ENCODE assay signal across 10 cellular contexts in genomic region chr17:28372945-28373274, GRCh38. TPM values are rescaled to one million over a fixed set of nuclear protein-coding genes. Genes with fewer than 3 reads are reported as not detected.
DNase-seq lines count a peak whose midpoint lies in the region; ATAC-seq and TF ChIP-seq lines count a peak whose summit lies in the region.
"Had no signal": no experiment of that assay in that cellular context is flagged by ENCODE, and none has a peak within 500 bp of the region (broad histone marks: within the 10 kb centered on the region; RNA-seq: fewer than 3 reads in every experiment).

No MANE protein-coding gene starts in this region.

- H3K4me2 ChIP-seq in neuronal stem cell (ENCODE audit: insufficient read depth, low read length, poor library complexity, severe bottlenecking) = no peak overlapping the region

- POLR2A ChIA-PET in CD8-positive, alpha-beta T cell (lab: Charles Lee) = interaction anchor here (3.0 to 3.7 kb wide), 2 partner anchors 11 to 15 kb away, joined by 18 to 20 read pairs; partner anchors contain the start of gene POLDIP2

- no peak overlapping the region for H2AFZ ChIP-seq in neuronal stem cell (ENCODE audit: low read length)

- H3K4ac ChIP-seq in neuronal stem cell (ENCODE audit: low read length) = no peak overlapping the region

- H3K9ac ChIP-seq in neuronal stem cell (ENCODE audit: low read depth, low read length, poor library complexity) = no peak overlapping the region

- H3K23ac ChIP-seq in neuronal stem cell (ENCODE audit: low read depth, low read length, poor library complexity) = no peak overlapping the region

- intact Hi-C loops in CD8-positive, alpha-beta T cell (cut with DNase I, micrococcal nuclease) = loop anchor here in 1 of 2 experiments (5.0 kb wide), 2 partner anchors 179 to 331 kb away; partner anchors contain the start of genes NLK and UNC119

- TF ChIP-seq CTCF in CD8-positive, alpha-beta T cell (IDR thresholded peaks at IDR 0.05) = no peak
- TF ChIP-seq CTCF in neural crest cell (conservative IDR thresholded peaks at IDR 0.05) (no peak), GM13976 (IDR thresholded peaks at IDR 0.05; ENCODE audit: borderline replicate concordance, control extremely low read depth, extremely low read depth, insufficient read depth, missing control alignments) (no peak)

- no peak overlapping the region for H2AK5ac ChIP-seq in neuronal stem cell (ENCODE audit: low read depth, low read length)

- no peak overlapping the region for H3K14ac ChIP-seq in neuronal stem cell (ENCODE audit: low read length)

- peak overlapping the region; percentile 79 for H3K4me3 ChIP-seq in CD8-positive, alpha-beta T cell (ENCODE audit: low read depth, low read length)
- peak overlapping the region in 1 of 2 donors; percentile 97 for H3K4me3 ChIP-seq in neuronal stem cell (ENCODE audit: low read length in 2 of 2)

- no peaks in the 10 kb centered on the region for H3K27me3 Mint-ChIP-seq in CD8-positive, alpha-beta T cell (ENCODE audit: low read depth)
- H3K27me3 Mint-ChIP-seq in central memory CD8-positive, alpha-beta T cell = no peaks in the 10 kb centered on the region
- H3K27me3 Mint-ChIP-seq in neural crest cell (ENCODE audit: low read depth) = peaks cover 2% of the 10 kb centered on the region

- no peaks in the 10 kb centered on the region for H3K27me3 ChIP-seq in CD8-positive, alpha-beta T cell (ENCODE audit: insufficient read depth, low read length)
- peaks cover 0 to 16% (median 0%) of the 10 kb centered on the region in 3 experiments for H3K27me3 ChIP-seq in neuronal stem cell (ENCODE audit: control insufficient read depth in 3 of 3, insufficient read depth in 3 of 3, low read depth in 1 of 3, low read length in 3 of 3)

- H3K36me3 ChIP-seq in CD8-positive, alpha-beta T cell (ENCODE audit: insufficient read depth, low read length) = no peaks in the 10 kb centered on the region
- H3K36me3 ChIP-seq in KOPT-K1 (ENCODE audit: insufficient read depth, low read length) (no peaks in the 10 kb centered on the region), neuronal stem cell (replicated peaks in 1 of 2; ENCODE audit: control insufficient read depth in 2 of 2, insufficient read depth in 2 of 2, low read length in 2 of 2) (peaks cover 0 to 13% of the 10 kb centered on the region in 2 donors)
- H3K36me3 ChIP-seq: cardiac muscle cell had no signal

- no peaks in the 10 kb centered on the region for H3K9me3 ChIP-seq in CD8-positive, alpha-beta T cell (ENCODE audit: low read length)
- H3K9me3 ChIP-seq in KOPT-K1 (ENCODE audit: insufficient read depth, low read length, poor library complexity, severe bottlenecking) = no peaks in the 10 kb centered on the region
- H3K9me3 ChIP-seq in neuronal stem cell (replicated peaks in 1 of 2; ENCODE audit: control insufficient read depth in 2 of 2, insufficient read depth in 1 of 2, low read depth in 1 of 2, low read length in 2 of 2) = no peaks in the 10 kb centered on the region

- H2BK15ac ChIP-seq in neuronal stem cell (ENCODE audit: low read length) = no peak overlapping the region

- no peak for ATAC-seq in CD8-positive, alpha-beta T cell
- ATAC-seq in central memory CD8-positive, alpha-beta T cell (replicated peaks; ENCODE audit: extremely low read depth, poor library complexity, severe bottlenecking) = no peak
- ATAC-seq in GM19455 (IDR thresholded peaks at IDR 0.05; ENCODE audit: unreplicated experiment) = no peak

- DNase-seq in CD8-positive, alpha-beta T cell = no peak
- DNase-seq in central memory CD8-positive, alpha-beta T cell (ENCODE audit: low spot score in 2 of 2) = no peak
- DNase-seq in neural crest cell (ENCODE audit: low read depth, low spot score) = no peak
- no peak for DNase-seq in neuronal stem cell (ENCODE audit: low spot score)
- no peak for DNase-seq in stimulated activated CD4-positive, alpha-beta T cell treated with anti-CD3 and anti-CD28 coated beads, Interleukin-2, amount 100 ng/mL, for 48 hours
- no peak for DNase-seq in GM13976 (ENCODE audit: low spot score)
- DNase-seq: NCI-H1048 had no signal

- no peak overlapping the region for H3K27ac ChIP-seq in CD8-positive, alpha-beta T cell (ENCODE audit: low read depth, low read length)
- H3K27ac ChIP-seq in KOPT-K1 (ENCODE audit: low read depth, low read length, poor library complexity, severe bottlenecking) = peak overlapping the region; percentile 45
- H3K27ac ChIP-seq in neuronal stem cell (replicated peaks; ENCODE audit: low read length) = no peak overlapping the region
- H3K27ac ChIP-seq: cardiac muscle cell had no signal

- peaks cover 3% of the 10 kb centered on the region for H3K79me1 ChIP-seq in neuronal stem cell (ENCODE audit: low read depth, low read length)

- no peak overlapping the region for H2BK120ac ChIP-seq in neuronal stem cell (ENCODE audit: low read depth, low read length)

- H3K4me1 Mint-ChIP-seq in CD8-positive, alpha-beta T cell (ENCODE audit: low read depth) = peaks cover 25% of the 10 kb centered on the region
- peaks cover 22% of the 10 kb centered on the region for H3K4me1 Mint-ChIP-seq in central memory CD8-positive, alpha-beta T cell
- H3K4me1 Mint-ChIP-seq in neural crest cell = peaks cover 35% of the 10 kb centered on the region

- peak overlapping the region; percentile 76 for H3K27ac Mint-ChIP-seq in CD8-positive, alpha-beta T cell
- H3K27ac Mint-ChIP-seq in central memory CD8-positive, alpha-beta T cell (ENCODE audit: low read depth) = no peak overlapping the region
- H3K27ac Mint-ChIP-seq in neural crest cell (ENCODE audit: unreplicated experiment) = no peak overlapping the region

- no peak overlapping the region for H2BK12ac ChIP-seq in neuronal stem cell (ENCODE audit: low read length)

- H3K4me3 Mint-ChIP-seq in CD8-positive, alpha-beta T cell = peak overlapping the region; percentile 75
- H3K4me3 Mint-ChIP-seq in central memory CD8-positive, alpha-beta T cell = peak overlapping the region; percentile 90
- H3K4me3 Mint-ChIP-seq in neural crest cell = peak overlapping the region; percentile 89

- peaks cover 3% of the 10 kb centered on the region for H3K36me3 Mint-ChIP-seq in CD8-positive, alpha-beta T cell
- H3K36me3 Mint-ChIP-seq in central memory CD8-positive, alpha-beta T cell (ENCODE audit: insufficient read depth) = peaks cover 10% of the 10 kb centered on the region
- peaks cover 2% of the 10 kb centered on the region for H3K36me3 Mint-ChIP-seq in neural crest cell (ENCODE audit: low read depth)

- no peak overlapping the region for H4K91ac ChIP-seq in neuronal stem cell (ENCODE audit: low read depth, low read length, poor library complexity)

- H2BK5ac ChIP-seq in neuronal stem cell (ENCODE audit: low read length) = no peak overlapping the region

- CTCF ChIA-PET in CD8-positive, alpha-beta T cell (lab: Charles Lee) = no interaction called here

- H4K8ac ChIP-seq in neuronal stem cell (ENCODE audit: low read depth, low read length) = no peak overlapping the region

- in situ Hi-C loops in GM13976 (cut with MboI; ENCODE audit: low sequenced_read_pairs, unreplicated experiment) = loop anchor here (10.0 kb wide), 1 partner anchor 62 kb away; no protein-coding TSS in a partner anchor

- H3K18ac ChIP-seq in neuronal stem cell (ENCODE audit: low read length) = no peak overlapping the region

- WGBS in neuronal stem cell (ENCODE audit: extremely low coverage in 2 of 2, insufficient read length in 2 of 2, insufficient replicate concordance in 1 of 2), 2 donors = no CpG with 5 or more reads among the region's 6 CpGs

- no peaks in the 10 kb centered on the region for H3K9me3 Mint-ChIP-seq in CD8-positive, alpha-beta T cell
- H3K9me3 Mint-ChIP-seq in central memory CD8-positive, alpha-beta T cell = no peaks in the 10 kb centered on the region
- no peaks in the 10 kb centered on the region for H3K9me3 Mint-ChIP-seq in neural crest cell

- peaks cover 21% of the 10 kb centered on the region for H3K4me1 ChIP-seq in CD8-positive, alpha-beta T cell (ENCODE audit: insufficient read depth, low read length)
- peaks cover 24 to 25% of the 10 kb centered on the region in 2 donors for H3K4me1 ChIP-seq in neuronal stem cell (ENCODE audit: control insufficient read depth in 2 of 2, insufficient read depth in 1 of 2, low read depth in 1 of 2, low read length in 2 of 2)

RNA-seq across cellular contexts. Expression of gene SARM1, which starts 1.4 kb away (rescaled TPM):
- 10 to 100 TPM; 12.9 to 13.9 TPM for total RNA-seq in CD8-positive, alpha-beta T cell
- 47.5 and 52.5 TPM in 2 replicates for total RNA-seq in neural crest cell
- polyA plus RNA-seq in neuronal stem cell (2013, experiment 1 of 2) = 4.9 TPM
- polyA plus RNA-seq in neuronal stem cell (2013, experiment 2 of 2) = 4.9 TPM

RNA-seq across cellular contexts. Expression of gene VTN, which starts 2.8 kb away (rescaled TPM):
- under 1 TPM; 0.25 to 0.49 TPM for total RNA-seq in CD8-positive, alpha-beta T cell
- total RNA-seq in neural crest cell = 0.40 and 0.68 TPM in 2 replicates
- polyA plus RNA-seq in neuronal stem cell (2013, experiment 1 of 2) = 0.17 TPM
- polyA plus RNA-seq in neuronal stem cell (2013, experiment 2 of 2) = 0.18 TPM

RNA-seq across cellular contexts. Expression of gene SEBOX, which starts 7.9 kb away (rescaled TPM):
- total RNA-seq in CD8-positive, alpha-beta T cell = not detected
- not detected in 2 replicates for total RNA-seq in neural crest cell
- polyA plus RNA-seq in neuronal stem cell (2013, experiment 1 of 2) = not detected
- not detected for polyA plus RNA-seq in neuronal stem cell (2013, experiment 2 of 2)
- total RNA-seq: cardiac muscle cell had no signal

RNA-seq across cellular contexts. Expression of gene POLDIP2, which starts 15.6 kb away (rescaled TPM):
- 10 to 100 TPM; 26.8 to 27.5 TPM for total RNA-seq in CD8-positive, alpha-beta T cell
- total RNA-seq in neural crest cell = 75.5 and 78.2 TPM in 2 replicates
- polyA plus RNA-seq in neuronal stem cell (2013, experiment 1 of 2) = 55.9 TPM
- 56.3 TPM for polyA plus RNA-seq in neuronal stem cell (2013, experiment 2 of 2)

RNA-seq across cellular contexts. Expression of gene SLC46A1, which starts 33.1 kb away (rescaled TPM):
- under 1 TPM; 0.47 to 0.49 TPM for total RNA-seq in CD8-positive, alpha-beta T cell
- 16.8 and 17.5 TPM in 2 replicates for total RNA-seq in neural crest cell
- polyA plus RNA-seq in neuronal stem cell (2013, experiment 1 of 2) = 1.8 TPM
- polyA plus RNA-seq in neuronal stem cell (2013, experiment 2 of 2) = 2.3 TPM
